Comparison of ENCODE assay signal across 23 cellular contexts in genomic region chr9:96067004-96067403, GRCh38.
DNase-seq lines count a peak whose midpoint lies in the region; ATAC-seq and TF ChIP-seq lines count a peak whose summit lies in the region.
"Had no signal": no experiment of that assay in that cellular context is flagged by ENCODE, and none has a peak within 500 bp of the region (broad histone marks: within the 10 kb centered on the region; RNA-seq: fewer than 3 reads in every experiment).

No MANE protein-coding gene starts in this region.

- H3K4me1 ChIP-seq in tibial nerve (peaks cover 0 to 55% (median 3%) of the 10 kb centered on the region in 4 donors), breast epithelium (no peaks in the 10 kb centered on the region), HAP-1 (no peaks in the 10 kb centered on the region)
- H3K4me1 ChIP-seq: parathyroid adenoma had no signal

- H3K27ac ChIP-seq in tibial nerve (peak overlapping the region in 2 of 4 donors; percentile 20 to 65), breast epithelium (no peak overlapping the region)
- H3K27ac ChIP-seq: 22Rv1, left lung, parathyroid adenoma, RWPE1 had no signal

- no peaks in the 10 kb centered on the region for H3K9me3 ChIP-seq in tibial nerve
- H3K9me3 ChIP-seq in breast epithelium: no peaks in the 10 kb centered on the region
- H3K9me3 ChIP-seq in HAP-1: no peaks in the 10 kb centered on the region
- H3K9me3 ChIP-seq: left lung had no signal

- whole genome bisulfite sequencing in tibial nerve, 2 donors: 54 to 57% methylated on average over 7 of the region's 7 CpGs

- intact Hi-C loops in breast epithelium (cut with DNase I; ENCODE audit: low total_unique reads): no loop called here

- in situ Hi-C loops in HAP-1 (cut with MboI; ENCODE audit: low sequenced_read_pairs): no loop called here

- no peaks in the 10 kb centered on the region for H3K36me3 ChIP-seq in tibial nerve
- H3K36me3 ChIP-seq in breast epithelium: no peaks in the 10 kb centered on the region
- H3K36me3 ChIP-seq in HAP-1 (replicated peaks): no peaks in the 10 kb centered on the region
- H3K36me3 ChIP-seq: left lung had no signal

- ATAC-seq in left lobe of liver: peak; percentile 36
- ATAC-seq: K562; left lung; stimulated activated effector memory CD8-positive, alpha-beta T cell treated with anti-CD3 and anti-CD28 coated beads, Interleukin-12 subunit alpha, Interleukin-12 subunit beta, amount 100 ng/mL, for 72 hours had no signal

- no peak for TF ChIP-seq EP300 in tibial nerve (IDR thresholded peaks at IDR 0.05)

- peak; percentile 47 for DNase-seq in DMS 273 (lab: John Stamatoyannopoulos, UW; ENCODE audit: unreplicated experiment)
- DNase-seq in DMS 273 treated with DMSO at 0.1 percent for 48 hours (lab: John Stamatoyannopoulos, UW): no peak
- DNase-seq in fibroblast of gingiva (ENCODE audit: low read depth): peak; percentile 62
- no peak for DNase-seq in left lobe of liver (ENCODE audit: low spot score)
- peak; percentile 30 to 40 for DNase-seq in tibial nerve (ENCODE audit: low spot score in 2 of 2)
- DNase-seq in breast epithelium (ENCODE audit: low spot score in 2 of 2): no peak
- DNase-seq in DMS79 (lab: John Stamatoyannopoulos, UW): no peak
- DNase-seq in HAP-1 (ENCODE audit: low spot score in 2 of 2): no peak
- DNase-seq: activated B cell treated with CpG ODN at 0.5 μM for 24 hours; activated CD4-positive, alpha-beta T cell treated with anti-CD3 and anti-CD28 coated beads, Interleukin-2, amount 50 U/mL, for 48 hours; activated CD8-positive, alpha-beta memory T cell treated with anti-CD3 and anti-CD28 coated beads, Interleukin-2, amount 50 U/mL, for 48 hours; left lung; MM.1S; NCI-H1417 treated with DMSO at 0.1 percent for 48 hours; NCI-H2107; NCI-H524; stimulated activated CD4-positive, alpha-beta T cell treated with anti-CD3 and anti-CD28 coated beads, Interleukin-2, amount 100 ng/mL, for 24 hours; T-helper 9 cell had no signal

- H3K27me3 ChIP-seq in tibial nerve (no peaks in the 10 kb centered on the region), breast epithelium (no peaks in the 10 kb centered on the region), HAP-1 (ENCODE audit: low read depth) (no peaks in the 10 kb centered on the region)
- H3K27me3 ChIP-seq: left lung had no signal

- TF ChIP-seq CTCF in tibial nerve (IDR thresholded peaks at IDR 0.05) (no peak), breast epithelium (IDR thresholded peaks at IDR 0.05) (no peak)

- no peak overlapping the region for H3K4me3 ChIP-seq in tibial nerve
- no peak overlapping the region for H3K4me3 ChIP-seq in breast epithelium
- no peak overlapping the region for H3K4me3 ChIP-seq in HAP-1
- H3K4me3 ChIP-seq: K562, left lung had no signal

- TF ChIP-seq POLR2A in tibial nerve (IDR thresholded peaks at IDR 0.05) (no peak), breast epithelium (IDR thresholded peaks at IDR 0.05) (no peak)

Comparison
In these comparisons a context has a peak if more than half of its experiments do, and no peak if none do; other contexts are left out.
1. DNase-seq: peak in DMS 273 (single experiment), fibroblast of gingiva (single experiment) and tibial nerve (2 of 2); none in DMS 273 treated with DMSO at 0.1 percent for 48 hours (single experiment), left lobe of liver (single experiment), breast epithelium (0 of 2), DMS79 (single experiment) and HAP-1 (0 of 2).